ENCODE assay signal across 21 cellular contexts in the genomic region with DNA sequence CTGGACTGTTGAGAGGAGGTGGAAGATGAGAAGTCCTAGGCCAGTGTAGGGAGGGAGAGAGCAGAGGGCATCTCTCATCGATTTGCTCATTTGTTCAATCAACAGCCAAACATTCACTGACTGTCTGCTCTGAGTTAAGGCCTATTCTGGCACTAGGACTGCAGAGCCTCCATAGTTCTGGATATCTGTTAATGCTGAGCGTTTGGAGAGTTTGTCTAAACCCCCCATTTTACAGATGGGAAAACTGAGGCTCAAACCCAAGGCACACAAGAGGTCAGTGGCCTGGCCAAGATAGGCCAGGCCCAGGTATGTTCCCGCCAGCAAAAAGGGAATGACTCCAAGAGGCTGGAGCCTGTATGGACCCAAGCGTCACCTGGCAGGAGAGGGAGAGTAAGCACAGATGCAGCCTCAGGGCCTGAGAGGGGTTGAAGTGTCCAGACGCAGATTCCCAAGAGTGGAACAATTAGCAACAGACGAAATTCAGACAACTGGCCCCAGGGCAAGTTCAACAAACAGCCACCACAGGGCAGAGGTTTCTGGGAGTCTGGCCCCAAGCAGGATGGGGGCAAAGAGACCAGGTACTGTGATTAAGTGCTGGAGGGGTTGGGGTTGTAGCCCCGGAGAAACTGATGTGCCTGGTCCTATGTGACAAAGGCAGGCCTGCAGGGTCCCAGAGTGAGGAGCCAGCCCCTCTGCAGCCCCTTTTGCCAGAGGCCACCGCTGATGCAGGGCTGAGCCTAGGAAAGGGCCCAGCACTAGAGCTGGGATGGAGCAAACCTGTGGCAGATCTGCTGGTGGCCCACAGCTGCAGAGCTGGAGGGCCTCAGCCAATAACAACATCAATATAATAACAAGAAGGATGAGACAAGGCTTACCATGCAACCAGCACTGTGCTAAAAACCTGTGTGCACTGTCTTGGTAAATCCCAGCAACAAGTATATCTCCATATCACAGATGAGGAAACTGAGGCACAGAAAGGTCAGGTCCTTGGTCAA.
A peak's percentile ranks its signal among the peaks of the same experiment; 100 is the strongest.
DNase-seq lines count a peak whose midpoint lies in the region; ATAC-seq and TF ChIP-seq lines count a peak whose summit lies in the region.
"Had no signal": no experiment of that assay in that cellular context is flagged by ENCODE, and none has a peak within 500 bp of the region (broad histone marks: within the 10 kb centered on the region; RNA-seq: fewer than 3 reads in every experiment).

No MANE protein-coding gene starts in this region.

- H3K79me2 ChIP-seq in SK-N-SH (ENCODE audit: insufficient read depth), result no peaks in the 10 kb centered on the region

- peaks cover 5% of the 10 kb centered on the region for H3F3A ChIP-seq in SK-N-SH (replicated peaks; ENCODE audit: insufficient read depth)

- CTCF ChIA-PET in activated CD8-positive, alpha-beta memory T cell treated with anti-CD3 and anti-CD28 coated beads, Interleukin-2, amount 10 ng/mL, durations not matched to agents 7 days and 5 days (lab: Charles Lee), result no interaction called here
- CTCF ChIA-PET in SK-N-SH (lab: Yijun Ruan, JAX), result interaction anchor here (1.3 to 1.4 kb wide), 2 partner anchors 42 to 149 kb away, joined by 3 read pairs; no protein-coding TSS in a partner anchor

- H3K4me1 Mint-ChIP-seq in activated CD8-positive, alpha-beta memory T cell treated with anti-CD3 and anti-CD28 coated beads, Interleukin-2, amount 10 ng/mL, durations not matched to agents 7 days and 5 days, result no peaks in the 10 kb centered on the region
- H3K4me1 Mint-ChIP-seq: activated CD4-positive, alpha-beta T cell treated with anti-CD3 and anti-CD28 coated beads, Interleukin-2, amount 10 ng/mL, durations not matched to agents 7 days and 5 days; activated naive CD4-positive, alpha-beta T cell treated with anti-CD3 and anti-CD28 coated beads, Interleukin-2, amount 10 ng/mL, durations not matched to agents 7 days and 5 days had no signal

- TF ChIP-seq POLR2A in vagina (IDR thresholded peaks at IDR 0.05), result no peak

- TF ChIP-seq CTCF in SK-N-SH (IDR thresholded peaks at IDR 0.05) (no peak), lung (IDR thresholded peaks at IDR 0.05; ENCODE audit: control extremely low read depth, extremely low read depth) (no peak), vagina (IDR thresholded peaks at IDR 0.05) (no peak), omental fat pad (IDR thresholded peaks at IDR 0.05) (no peak)

- no peaks in the 10 kb centered on the region for H4K20me1 ChIP-seq in SK-N-SH (ENCODE audit: insufficient read depth)

- H3K9ac ChIP-seq in SK-N-SH, result no peak overlapping the region

- no peak overlapping the region for H3K4me3 ChIP-seq in SK-N-SH (ENCODE audit: low read depth in 2 of 2, low read length in 1 of 2)
- H3K4me3 ChIP-seq in lung, result no peak overlapping the region
- no peak overlapping the region for H3K4me3 ChIP-seq in vagina
- H3K4me3 ChIP-seq: prostate gland, testis had no signal

- H3K9me3 Mint-ChIP-seq in activated CD8-positive, alpha-beta memory T cell treated with anti-CD3 and anti-CD28 coated beads, Interleukin-2, amount 10 ng/mL, durations not matched to agents 7 days and 5 days (ENCODE audit: low read depth), result no peaks in the 10 kb centered on the region
- H3K9me3 Mint-ChIP-seq: activated CD4-positive, alpha-beta T cell treated with anti-CD3 and anti-CD28 coated beads, Interleukin-2, amount 10 ng/mL, durations not matched to agents 7 days and 5 days; activated naive CD4-positive, alpha-beta T cell treated with anti-CD3 and anti-CD28 coated beads, Interleukin-2, amount 10 ng/mL, durations not matched to agents 7 days and 5 days; activated T-helper 1 cell treated with anti-CD3 and anti-CD28 coated beads, Interleukin-12 subunit alpha, Interleukin-12 subunit beta, Interleukin-2, Interleukin-4 antibody, amounts not matched to agents 30 ng/mL and 10 ng/mL and 1 ng/mL, durations not matched to agents 14 hours and 24 hours and 36 hours; WTC11 had no signal

- peaks cover 13% of the 10 kb centered on the region for H3K27me3 Mint-ChIP-seq in activated CD8-positive, alpha-beta memory T cell treated with anti-CD3 and anti-CD28 coated beads, Interleukin-2, amount 10 ng/mL, durations not matched to agents 7 days and 5 days
- H3K27me3 Mint-ChIP-seq: B cell had no signal

- H3K27me3 ChIP-seq in SK-N-SH (ENCODE audit: insufficient read depth) (no peaks in the 10 kb centered on the region), lung (ENCODE audit: control insufficient read depth, insufficient read depth) (no peaks in the 10 kb centered on the region), vagina (no peaks in the 10 kb centered on the region)
- H3K27me3 ChIP-seq: testis had no signal

- no peaks in the 10 kb centered on the region for H3K9me2 ChIP-seq in SK-N-SH

- DNase-seq in activated CD8-positive, alpha-beta memory T cell treated with anti-CD3 and anti-CD28 coated beads, Interleukin-2, amount 50 U/mL, for 48 hours, result peak; percentile 34
- no peak for DNase-seq in activated CD8-positive, alpha-beta memory T cell treated with anti-CD3 and anti-CD28 coated beads, Interleukin-2, amount 10 ng/mL, durations not matched to agents 7 days and 5 days
- DNase-seq in SK-N-SH (no peak), lung (ENCODE audit: low spot score) (peak; percentile 27), vagina (ENCODE audit: extremely low spot score in 2 of 2) (peak; percentile 70 to 81), amniotic stem cell (lab: John Stamatoyannopoulos, UW) (no peak), Kasumi-1 (lab: John Stamatoyannopoulos, UW) (no peak), omental fat pad (ENCODE audit: low spot score) (no peak)
- DNase-seq: activated CD4-positive, alpha-beta T cell treated with anti-CD3 and anti-CD28 coated beads, Interleukin-2, amount 10 ng/mL, durations not matched to agents 7 days and 5 days; activated naive CD4-positive, alpha-beta T cell treated with anti-CD3 and anti-CD28 coated beads, Interleukin-2, amount 10 ng/mL, durations not matched to agents 7 days and 5 days; brain microvascular endothelial cell; IMR-90; NCI-H1105; SHP77 treated with DMSO at 0.1 percent for 48 hours; stimulated activated CD4-positive, alpha-beta T cell treated with anti-CD3 and anti-CD28 coated beads, Interleukin-15, amount 100 ng/mL, for 24 hours; stimulated activated naive CD4-positive, alpha-beta T cell treated with Interleukin-2 at 50 U/mL for 16 hours; testis had no signal

- 89% methylated on average over 7 of the region's 8 CpGs for WGBS in SK-N-SH (ENCODE audit: low lambda C conversion rate)
- WGBS in lung, 2 donors, result 93% methylated on average over 8 of the region's 8 CpGs

- H3K27ac ChIP-seq in SK-N-SH (ENCODE audit: low read depth in 2 of 2, low read length in 1 of 2) (peak overlapping the region in 1 of 2 experiments; percentile 100; a peak in 2 of 4 replicates), lung (ENCODE audit: low read depth in 1 of 2, low read length in 1 of 2) (no peak overlapping the region), vagina (no peak overlapping the region)
- H3K27ac ChIP-seq: brain microvascular endothelial cell, prostate gland, testis had no signal

- H3K4me3 Mint-ChIP-seq in activated CD8-positive, alpha-beta memory T cell treated with anti-CD3 and anti-CD28 coated beads, Interleukin-2, amount 10 ng/mL, durations not matched to agents 7 days and 5 days, result no peak overlapping the region
- H3K4me3 Mint-ChIP-seq: activated CD4-positive, alpha-beta T cell treated with anti-CD3 and anti-CD28 coated beads, Interleukin-2, amount 10 ng/mL, durations not matched to agents 7 days and 5 days; activated naive CD4-positive, alpha-beta T cell treated with anti-CD3 and anti-CD28 coated beads, Interleukin-2, amount 10 ng/mL, durations not matched to agents 7 days and 5 days; activated T-helper 1 cell treated with anti-CD3 and anti-CD28 coated beads, Interleukin-12 subunit alpha, Interleukin-12 subunit beta, Interleukin-2, Interleukin-4 antibody, amounts not matched to agents 30 ng/mL and 10 ng/mL and 1 ng/mL, durations not matched to agents 14 hours and 24 hours and 36 hours; B cell; WTC11 had no signal

- H3K4me1 ChIP-seq in SK-N-SH (ENCODE audit: control insufficient read depth in 1 of 2, insufficient read depth in 2 of 2, low read depth in 1 of 2, low read length in 1 of 2) (peaks cover 0 to 70% of the 10 kb centered on the region in 2 experiments; a peak in 2 of 4 replicates), lung (ENCODE audit: control insufficient read depth in 2 of 2, insufficient read depth in 2 of 2, low read length in 2 of 2) (no peaks in the 10 kb centered on the region), vagina (peaks cover 13% of the 10 kb centered on the region)
- H3K4me1 ChIP-seq: prostate gland, testis had no signal

- H3K9me3 ChIP-seq in SK-N-SH (no peaks in the 10 kb centered on the region), lung (ENCODE audit: control insufficient read depth in 2 of 2, insufficient read depth in 1 of 2, low read length in 1 of 2) (peaks cover 0 to under 1% of the 10 kb centered on the region in 2 donors), vagina (no peaks in the 10 kb centered on the region)
- H3K9me3 ChIP-seq: prostate gland, testis had no signal

- peak in 1 of 2 experiments; percentile 78; a peak in 2 of 4 replicates for TF ChIP-seq EP300 in SK-N-SH (IDR thresholded peaks at IDR 0.05; ENCODE audit: borderline replicate concordance in 1 of 2, low read depth in 1 of 2, low read length in 1 of 2)

- POLR2A ChIA-PET in SK-N-SH (lab: Yijun Ruan, JAX), result no interaction called here

- no peaks in the 10 kb centered on the region for H3K36me3 Mint-ChIP-seq in activated CD8-positive, alpha-beta memory T cell treated with anti-CD3 and anti-CD28 coated beads, Interleukin-2, amount 10 ng/mL, durations not matched to agents 7 days and 5 days
- H3K36me3 Mint-ChIP-seq: activated naive CD4-positive, alpha-beta T cell treated with anti-CD3 and anti-CD28 coated beads, Interleukin-2, amount 10 ng/mL, durations not matched to agents 7 days and 5 days; WTC11 had no signal

- intact Hi-C loops in vagina (cut with DNase I), result no loop called here

- H3K4me2 ChIP-seq in SK-N-SH, result no peak overlapping the region

- TF ChIP-seq RAD21 in SK-N-SH (IDR thresholded peaks at IDR 0.05; ENCODE audit: low read length), result no peak

- H2AFZ ChIP-seq in SK-N-SH (ENCODE audit: low read depth), result no peak overlapping the region

- H3K27ac Mint-ChIP-seq in activated CD8-positive, alpha-beta memory T cell treated with anti-CD3 and anti-CD28 coated beads, Interleukin-2, amount 10 ng/mL, durations not matched to agents 7 days and 5 days, result no peak overlapping the region
- H3K27ac Mint-ChIP-seq: activated CD4-positive, alpha-beta T cell treated with anti-CD3 and anti-CD28 coated beads, Interleukin-2, amount 10 ng/mL, durations not matched to agents 7 days and 5 days; activated naive CD4-positive, alpha-beta T cell treated with anti-CD3 and anti-CD28 coated beads, Interleukin-2, amount 10 ng/mL, durations not matched to agents 7 days and 5 days; activated T-helper 1 cell treated with anti-CD3 and anti-CD28 coated beads, Interleukin-12 subunit alpha, Interleukin-12 subunit beta, Interleukin-2, Interleukin-4 antibody, amounts not matched to agents 30 ng/mL and 10 ng/mL and 1 ng/mL, durations not matched to agents 14 hours and 24 hours and 36 hours; B cell; WTC11 had no signal

- no peak for ATAC-seq in activated CD8-positive, alpha-beta memory T cell treated with anti-CD3 and anti-CD28 coated beads, Interleukin-2, amount 10 ng/mL, durations not matched to agents 7 days and 5 days
- no peak for ATAC-seq in lung (ENCODE audit: insufficient read depth, low FRiP score)
- ATAC-seq in omental fat pad (ENCODE audit: low FRiP score), result no peak
- ATAC-seq: WTC11 had no signal

- no peaks in the 10 kb centered on the region for H3K36me3 ChIP-seq in SK-N-SH (replicated peaks in 1 of 2; ENCODE audit: control insufficient read depth in 1 of 2, insufficient read depth in 2 of 2, low read length in 1 of 2)
- no peaks in the 10 kb centered on the region for H3K36me3 ChIP-seq in lung (ENCODE audit: control insufficient read depth in 2 of 2, insufficient read depth in 2 of 2, low read length in 2 of 2)
- no peaks in the 10 kb centered on the region for H3K36me3 ChIP-seq in vagina
- H3K36me3 ChIP-seq: brain microvascular endothelial cell, prostate gland had no signal

Comparison
In these comparisons a context has a peak if more than half of its experiments do, and no peak if none do; other contexts are left out.
1. DNase-seq: peak in activated CD8-positive, alpha-beta memory T cell treated with anti-CD3 and anti-CD28 coated beads, Interleukin-2, amount 50 U/mL, for 48 hours (single experiment), lung (single experiment) and vagina (2 of 2); none in activated CD8-positive, alpha-beta memory T cell treated with anti-CD3 and anti-CD28 coated beads, Interleukin-2, amount 10 ng/mL, durations not matched to agents 7 days and 5 days (single experiment), SK-N-SH (single experiment), amniotic stem cell (single experiment), Kasumi-1 (0 of 2) and omental fat pad (single experiment).